ENCODE assay signal across 9 cellular contexts in genomic region chr18:51028201-51028805, GRCh38. TPM values are rescaled to one million over a fixed set of nuclear protein-coding genes. Genes with fewer than 3 reads are reported as not detected.
DNase-seq lines count a peak whose midpoint lies in the region; ATAC-seq and TF ChIP-seq lines count a peak whose summit lies in the region.
"Had no signal": no experiment of that assay in that cellular context is flagged by ENCODE, and none has a peak within 500 bp of the region (broad histone marks: within the 10 kb centered on the region; RNA-seq: fewer than 3 reads in every experiment).

No MANE protein-coding gene starts in this region.

- DNase-seq in Caco-2 (peak; percentile 23 to 51), GM20000 (ENCODE audit: low spot score) (no peak), RWPE2 (ENCODE audit: low spot score) (no peak), glomerular visceral epithelial cell (ENCODE audit: extremely low spot score) (peak; percentile 16)

- no peak overlapping the region for H3K4me3 ChIP-seq in Caco-2 (ENCODE audit: low read depth, low read length)
- no peak overlapping the region for H3K4me3 ChIP-seq in RWPE2 (ENCODE audit: severe bottlenecking)

- peaks cover 19% of the 10 kb centered on the region for H3K36me3 Mint-ChIP-seq in Caco-2 (ENCODE audit: insufficient read depth, unreplicated experiment)

- no peaks in the 10 kb centered on the region for H3K4me1 ChIP-seq in Caco-2
- H3K4me1 ChIP-seq in RWPE2 (ENCODE audit: insufficient read depth, poor library complexity, severe bottlenecking), result peaks cover 5% of the 10 kb centered on the region

- no peak overlapping the region for H3K27ac Mint-ChIP-seq in Caco-2 (ENCODE audit: unreplicated experiment)

- TF ChIP-seq CTCF in Caco-2 (IDR thresholded peaks at IDR 0.05; ENCODE audit: insufficient read depth in 1 of 2, low read depth in 1 of 2, low read length in 1 of 2, severe bottlenecking in 1 of 2, unreplicated experiment in 1 of 2) (no peak), GM20000 (IDR thresholded peaks at IDR 0.05; ENCODE audit: extremely low read depth, missing control alignments) (peak; percentile 10), RWPE2 (IDR thresholded peaks at IDR 0.05; ENCODE audit: poor library complexity, severe bottlenecking) (peak; percentile 12)

- BruUV-seq in Caco-2 (replicated peaks; lab: Mats Ljungman, UMichigan), result no TSS peak

- CTCF ChIA-PET in Caco-2 (lab: Charles Lee), result no interaction called here

- H3K36me3 ChIP-seq in Caco-2 (ENCODE audit: control insufficient read depth, insufficient read depth, low read length) (no peaks in the 10 kb centered on the region), RWPE2 (ENCODE audit: low read depth) (peaks cover 6% of the 10 kb centered on the region)
- H3K36me3 ChIP-seq: ascending aorta had no signal

- POLR2A ChIA-PET in Caco-2 (lab: Charles Lee), result no interaction called here

- H3K4me3 Mint-ChIP-seq in Caco-2 (ENCODE audit: unreplicated experiment), result no peak overlapping the region

- no peaks in the 10 kb centered on the region for H3K27me3 Mint-ChIP-seq in Caco-2 (ENCODE audit: insufficient read depth, unreplicated experiment)

- no peak for ATAC-seq in RWPE2 (ENCODE audit: low read depth)
- ATAC-seq in GM18498 (IDR thresholded peaks at IDR 0.05; ENCODE audit: unreplicated experiment), result no peak
- ATAC-seq in GM19023 (IDR thresholded peaks at IDR 0.05; ENCODE audit: unreplicated experiment), result no peak
- no peak for ATAC-seq in GM19452 (IDR thresholded peaks at IDR 0.05; ENCODE audit: unreplicated experiment)
- ATAC-seq in GM21825 (IDR thresholded peaks at IDR 0.05; ENCODE audit: unreplicated experiment), result no peak

- H3K9me3 ChIP-seq in Caco-2, result no peaks in the 10 kb centered on the region
- H3K9me3 ChIP-seq in RWPE2 (ENCODE audit: severe bottlenecking), result no peaks in the 10 kb centered on the region
- H3K9me3 ChIP-seq: ascending aorta had no signal

- no peaks in the 10 kb centered on the region for H3K27me3 ChIP-seq in Caco-2 (replicated peaks; ENCODE audit: control insufficient read depth, insufficient read depth, low read length)
- no peaks in the 10 kb centered on the region for H3K27me3 ChIP-seq in RWPE2 (ENCODE audit: insufficient read depth, poor library complexity, severe bottlenecking)
- H3K27me3 ChIP-seq: ascending aorta had no signal

- no peaks in the 10 kb centered on the region for H3K9me3 Mint-ChIP-seq in Caco-2 (ENCODE audit: unreplicated experiment)

- H3K4me1 Mint-ChIP-seq in Caco-2 (ENCODE audit: low read depth, unreplicated experiment), result peaks cover 7% of the 10 kb centered on the region

- intact Hi-C loops in Caco-2 (cut with micrococcal nuclease; ENCODE audit: unreplicated experiment), result loop anchor here (1.0 to 5.0 kb wide), 2 partner anchors 23 to 61 kb away; partner anchors contain the start of gene ELAC1

- no peak overlapping the region for H3K27ac ChIP-seq in RWPE2 (ENCODE audit: poor library complexity, severe bottlenecking)

RNA-seq across cellular contexts. Expression of gene SMAD4, which starts 1.7 kb away (rescaled TPM):
- 48.5 and 48.8 TPM in 2 replicates for total RNA-seq in Caco-2 (2022)

Comparison
In these comparisons a context has a peak if more than half of its experiments do, and no peak if none do; other contexts are left out.
1. DNase-seq: peak in Caco-2 (2 of 2) and glomerular visceral epithelial cell (single experiment); none in GM20000 (single experiment) and RWPE2 (single experiment).
2. CTCF ChIP-seq: peak in GM20000 (single experiment) and RWPE2 (single experiment); none in Caco-2 (0 of 2).